Comparison of ENCODE assay signal across 21 cellular contexts in genomic region chr5:178284996-178285395, GRCh38. TPM values are rescaled to one million over a fixed set of nuclear protein-coding genes. Genes with fewer than 3 reads are reported as not detected.
DNase-seq lines count a peak whose midpoint lies in the region; ATAC-seq and TF ChIP-seq lines count a peak whose summit lies in the region.
"Had no signal": no experiment of that assay in that cellular context is flagged by ENCODE, and none has a peak within 500 bp of the region (broad histone marks: within the 10 kb centered on the region; RNA-seq: fewer than 3 reads in every experiment).

No MANE protein-coding gene starts in this region.

- peaks cover 0 to 13% (median 8%) of the 10 kb centered on the region in 11 donors for H3K9me3 ChIP-seq in heart right ventricle

- intact Hi-C loops in CD14-positive monocyte (cut with micrococcal nuclease) = loop anchor here in 1 of 2 donors (2.0 to 5.0 kb wide), 2 partner anchors 266 to 557 kb away; no protein-coding TSS in a partner anchor
- intact Hi-C loops in heart right ventricle (cut with DNase I) = loop anchor here in 8 of 10 donors (5.0 to 10.0 kb wide), 9 partner anchors 152 to 1207 kb away; partner anchors contain the start of gene COL23A1 (in 3 of the 8)

- WGBS in heart right ventricle, 2 donors = 34 to 35% methylated on average over 7 of the region's 7 CpGs

- H3K27ac ChIP-seq in HL-60 (replicated peaks) (peak overlapping the region; percentile 16), heart right ventricle (peak overlapping the region in 8 of 10 donors; percentile 12 to 62 (median 34))
- H3K27ac ChIP-seq: Peyer's patch had no signal

- TF ChIP-seq CTCF in CD14-positive monocyte (IDR thresholded peaks at IDR 0.05) (no peak), HL-60 (IDR thresholded peaks at IDR 0.05; ENCODE audit: insufficient read depth, low read length) (no peak), heart right ventricle (IDR thresholded peaks at IDR 0.05) (no peak), neural crest cell (conservative IDR thresholded peaks at IDR 0.05) (no peak)

- H3K4me1 ChIP-seq in heart right ventricle = peaks cover 0 to 20% (median 8%) of the 10 kb centered on the region in 9 donors

- H3K4me3 ChIP-seq in HL-60 (replicated peaks; ENCODE audit: insufficient read depth, low read length) (no peak overlapping the region), heart right ventricle (no peak overlapping the region)
- H3K4me3 ChIP-seq: Peyer's patch had no signal

- H3K36me3 ChIP-seq in heart right ventricle = no peaks in the 10 kb centered on the region
- H3K36me3 ChIP-seq: Peyer's patch had no signal

- peaks cover 4 to 9% (median 6%) of the 10 kb centered on the region in 7 donors for H3K9me3 Mint-ChIP-seq in CD14-positive monocyte
- peaks cover 8% of the 10 kb centered on the region for H3K9me3 Mint-ChIP-seq in neural crest cell

- DNase-seq in CD14-positive monocyte (ENCODE audit: low spot score) (peak; percentile 33), HL-60 (ENCODE audit: low read depth in 1 of 2, low spot score in 1 of 2) (no peak), heart right ventricle (no peak), neural crest cell (ENCODE audit: low read depth, low spot score) (no peak), GM19238 (ENCODE audit: insufficient read length, low spot score) (no peak), GOT3 (lab: John Stamatoyannopoulos, UW) (no peak)
- DNase-seq: Calu3; CD8-positive, alpha-beta T cell; H9; HFFc6; Karpas-422; MV-4-11; NCI-H1105 treated with DMSO at 0.1 percent for 48 hours; NCI-H1694; NCI-H2081; NCI-H2171; NCI-H345; NCI-H524 treated with DMSO at 0.1 percent for 48 hours; NCI-H82 had no signal

- no peaks in the 10 kb centered on the region for H3K36me3 Mint-ChIP-seq in CD14-positive monocyte
- peaks cover 4% of the 10 kb centered on the region for H3K36me3 Mint-ChIP-seq in neural crest cell (ENCODE audit: low read depth)
- H3K36me3 Mint-ChIP-seq: CD8-positive, alpha-beta T cell had no signal

- peaks cover 0 to 2% (median 0%) of the 10 kb centered on the region in 3 donors for H3K27me3 Mint-ChIP-seq in CD14-positive monocyte (ENCODE audit: low read depth in 3 of 3)
- peaks cover 3% of the 10 kb centered on the region for H3K27me3 Mint-ChIP-seq in neural crest cell (ENCODE audit: low read depth)

- ATAC-seq in heart right ventricle (peak in 6 of 8 donors; percentile 9 to 54 (median 25)), GM21825 (IDR thresholded peaks at IDR 0.05; ENCODE audit: unreplicated experiment) (no peak)
- ATAC-seq: CD8-positive, alpha-beta T cell had no signal

- peaks cover 16% of the 10 kb centered on the region for H3K4me1 Mint-ChIP-seq in CD14-positive monocyte
- H3K4me1 Mint-ChIP-seq in neural crest cell = peaks cover 51% of the 10 kb centered on the region

- H3K27ac Mint-ChIP-seq in CD14-positive monocyte (no peak overlapping the region), neural crest cell (ENCODE audit: unreplicated experiment) (peak overlapping the region; percentile 88)
- H3K27ac Mint-ChIP-seq: CD8-positive, alpha-beta T cell; H9; HFFc6 had no signal

- H3K4me3 Mint-ChIP-seq in CD14-positive monocyte (no peak overlapping the region), neural crest cell (no peak overlapping the region)
- H3K4me3 Mint-ChIP-seq: CD8-positive, alpha-beta T cell; H9; HFFc6 had no signal

- H3K27me3 ChIP-seq in HL-60 (ENCODE audit: insufficient read depth, poor library complexity, severe bottlenecking) = no peaks in the 10 kb centered on the region
- H3K27me3 ChIP-seq in heart right ventricle = peaks cover 0 to 30% (median 11%) of the 10 kb centered on the region in 7 donors
- H3K27me3 ChIP-seq: Peyer's patch had no signal

RNA-seq across cellular contexts. Expression of gene PHYKPL, which starts 52.4 kb away (rescaled TPM):
- 10 to 100 TPM; 39.2 to 43.0 TPM for polyA plus RNA-seq in CD14-positive monocyte
- total RNA-seq in heart right ventricle = 10 to 100 TPM; 30.5 to 50.6 (median 37.3) TPM
- polyA plus RNA-seq in heart right ventricle = 10 to 100 TPM; 24.8 to 59.8 TPM
- 53.9 and 55.7 TPM in 2 replicates for total RNA-seq in neural crest cell
